Comparison of ENCODE assay signal across 37 cellular contexts in the genomic region with DNA sequence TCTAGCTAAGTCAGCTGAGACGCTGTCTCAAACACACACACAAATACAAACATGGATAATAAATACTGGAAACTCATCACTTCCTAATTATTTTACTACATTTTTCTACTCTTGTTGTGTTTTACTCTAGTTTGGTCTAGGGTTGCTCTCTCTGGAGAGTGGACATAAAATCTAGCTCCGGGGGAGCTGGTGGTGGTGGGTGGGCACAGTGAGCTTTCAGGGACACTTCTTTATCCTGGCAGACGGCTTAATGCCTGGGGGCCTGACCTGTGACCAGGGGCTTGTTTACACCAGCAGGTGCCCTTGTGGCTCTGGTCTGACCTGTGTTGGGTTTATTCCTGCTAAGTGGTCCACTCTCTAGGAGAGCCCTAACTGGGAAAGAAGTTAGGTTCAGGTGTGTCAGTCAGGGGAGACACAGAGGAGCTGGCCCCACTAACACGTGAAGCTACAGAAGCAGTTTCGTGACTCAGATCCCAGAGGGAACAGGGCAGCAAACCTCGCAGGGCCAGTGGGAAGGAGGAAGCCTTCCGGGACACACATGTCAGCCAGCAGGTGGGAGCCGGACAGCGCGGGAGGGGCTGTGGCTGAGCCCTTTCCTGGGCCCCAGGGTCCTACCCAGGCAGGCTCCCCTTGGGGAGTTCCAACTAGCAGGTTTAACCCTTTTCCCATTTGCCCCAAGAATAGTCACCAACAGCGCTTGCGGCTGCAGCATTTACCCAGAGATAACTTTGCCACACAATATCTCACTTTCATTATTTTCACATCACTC. TPM values are rescaled to one million over a fixed set of nuclear protein-coding genes. Genes with fewer than 3 reads are reported as not detected.
"Had no signal": no experiment of that assay in that cellular context is flagged by ENCODE, and none has a peak within 500 bp of the region (broad histone marks: within the 10 kb centered on the region; RNA-seq: fewer than 3 reads in every experiment).

No MANE protein-coding gene starts in this region.

- H3K9me3 Mint-ChIP-seq: activated CD4-positive, alpha-beta memory T cell treated with anti-CD3 and anti-CD28 coated beads, Interleukin-2, amount 10 ng/mL, durations not matched to agents 7 days and 5 days; activated naive CD4-positive, alpha-beta T cell treated with anti-CD3 and anti-CD28 coated beads, Interleukin-2, amount 10 ng/mL, durations not matched to agents 7 days and 5 days; activated naive CD8-positive, alpha-beta T cell treated with anti-CD3 and anti-CD28 coated beads, Interleukin-2, amount 50 U/mL, for 24 hours; brain had no signal

- H3K4me2 ChIP-seq: PC-9 had no signal

- H3K4me3 Mint-ChIP-seq: activated CD4-positive, alpha-beta memory T cell treated with anti-CD3 and anti-CD28 coated beads, Interleukin-2, amount 10 ng/mL, durations not matched to agents 7 days and 5 days; activated CD8-positive, alpha-beta memory T cell treated with anti-CD3 and anti-CD28 coated beads, Interleukin-2, amount 10 ng/mL, durations not matched to agents 7 days and 5 days; activated naive CD4-positive, alpha-beta T cell treated with anti-CD3 and anti-CD28 coated beads, Interleukin-2, amount 10 ng/mL, durations not matched to agents 7 days and 5 days; activated naive CD8-positive, alpha-beta T cell; activated naive CD8-positive, alpha-beta T cell treated with anti-CD3 and anti-CD28 coated beads, Interleukin-2, amount 50 U/mL, for 24 hours; brain had no signal

- H3K4me3 ChIP-seq: PC-9 had no signal

- H3K27ac ChIP-seq: PC-9, RWPE1, VCaP had no signal

- H3K36me3 Mint-ChIP-seq: activated CD8-positive, alpha-beta memory T cell treated with anti-CD3 and anti-CD28 coated beads, Interleukin-2, amount 10 ng/mL, durations not matched to agents 7 days and 5 days; activated naive CD4-positive, alpha-beta T cell treated with anti-CD3 and anti-CD28 coated beads, Interleukin-2, amount 10 ng/mL, durations not matched to agents 7 days and 5 days; activated naive CD8-positive, alpha-beta T cell; brain had no signal

- H3K27ac Mint-ChIP-seq: activated CD4-positive, alpha-beta memory T cell treated with anti-CD3 and anti-CD28 coated beads, Interleukin-2, amount 10 ng/mL, durations not matched to agents 7 days and 5 days; activated CD8-positive, alpha-beta memory T cell treated with anti-CD3 and anti-CD28 coated beads, Interleukin-2, amount 10 ng/mL, durations not matched to agents 7 days and 5 days; activated naive CD4-positive, alpha-beta T cell treated with anti-CD3 and anti-CD28 coated beads, Interleukin-2, amount 10 ng/mL, durations not matched to agents 7 days and 5 days; activated naive CD8-positive, alpha-beta T cell; activated naive CD8-positive, alpha-beta T cell treated with anti-CD3 and anti-CD28 coated beads, Interleukin-2, amount 50 U/mL, for 24 hours; brain had no signal

- ATAC-seq: activated CD8-positive, alpha-beta memory T cell treated with anti-CD3 and anti-CD28 coated beads, Interleukin-2, amount 10 ng/mL, durations not matched to agents 7 days and 5 days; activated naive CD8-positive, alpha-beta T cell treated with anti-CD3 and anti-CD28 coated beads, Interleukin-2, amount 50 U/mL, for 24 hours; Right ventricle myocardium inferior; SK-N-SH treated with all-trans-retinoic acid at 6 μM for 48 hours had no signal

- DNase-seq: activated CD4-positive, alpha-beta memory T cell treated with anti-CD3 and anti-CD28 coated beads, Interleukin-2, amount 10 ng/mL, durations not matched to agents 7 days and 5 days; activated CD4-positive, alpha-beta T cell treated with anti-CD3 and anti-CD28 coated beads for 1 hour; activated CD4-positive, alpha-beta T cell treated with anti-CD3 and anti-CD28 coated beads for 48 hours; activated CD4-positive, CD25-positive, alpha-beta regulatory T cell; activated CD8-positive, alpha-beta memory T cell treated with anti-CD3 and anti-CD28 coated beads for 24 hours; activated CD8-positive, alpha-beta memory T cell treated with anti-CD3 and anti-CD28 coated beads, Interleukin-2, amount 10 ng/mL, durations not matched to agents 7 days and 5 days; activated CD8-positive, alpha-beta memory T cell treated with anti-CD3 and anti-CD28 coated beads, Interleukin-2, amount 50 U/mL, for 48 hours; activated effector memory CD4-positive, alpha-beta T cell treated with Interleukin-2 at 50 U/mL for 16 hours; activated naive CD4-positive, alpha-beta T cell treated with anti-CD3 and anti-CD28 coated beads, Interleukin-2, amount 10 ng/mL, durations not matched to agents 7 days and 5 days; activated naive CD8-positive, alpha-beta T cell treated with anti-CD3 and anti-CD28 coated beads, Interleukin-2, amount 50 U/mL, for 24 hours; activated T-cell treated with anti-CD3 and anti-CD28 coated beads, Interleukin-2, amount 50 U/mL, for 48 hours; anterior cingulate cortex; central memory CD4-positive, alpha-beta T cell; NCI-H1092 treated with DMSO at 0.1 percent for 48 hours; NCI-H1417; NCI-H146; NCI-H187; NCI-H2081; NCI-H2171 treated with DMSO at 0.1 percent for 48 hours; NCI-H2227 treated with DMSO at 0.1 percent for 48 hours; NCI-H446; NCI-H510A treated with DMSO at 0.1 percent for 48 hours; NCI-H526 treated with DMSO at 0.1 percent for 48 hours; NCI-H82; NK-92 treated with Interleukin-12 subunit alpha and Interleukin-12 subunit beta, amount 100 ng/mL, for 24 hours; PC-9; SIG-M5; T-helper 1 cell; T-helper 2 cell; T-helper 9 cell had no signal

RNA-seq across cellular contexts. Expression of a gene that starts 22.5 kb away (rescaled TPM):
- total RNA-seq: activated CD8-positive, alpha-beta memory T cell treated with anti-CD3 and anti-CD28 coated beads, Interleukin-2, amount 10 ng/mL, durations not matched to agents 7 days and 5 days; OCI-LY7 had no signal
